24 cellular contexts compared by ENCODE assay signal in genomic region chr7:35875292-35875691, GRCh38.
A peak's percentile ranks its signal among the peaks of the same experiment; 100 is the strongest.
DNase-seq lines count a peak whose midpoint lies in the region; FAIRE-seq and TF ChIP-seq lines count a peak whose summit lies in the region.
"Had no signal": no experiment of that assay in that cellular context is flagged by ENCODE, and none has a peak within 500 bp of the region (broad histone marks: within the 10 kb centered on the region; RNA-seq: fewer than 3 reads in every experiment).

No MANE protein-coding gene starts in this region.

- peaks cover 56% of the 10 kb centered on the region for H3K36me3 Mint-ChIP-seq in activated T-cell treated with anti-CD3 and anti-CD28 coated beads, Interleukin-2, amount 50 U/mL, for 24 hours (ENCODE audit: low read depth)

- H3K27me3 Mint-ChIP-seq in activated T-cell treated with anti-CD3 and anti-CD28 coated beads, Interleukin-2, amount 50 U/mL, for 24 hours = no peaks in the 10 kb centered on the region
- H3K27me3 Mint-ChIP-seq: activated CD4-positive, alpha-beta memory T cell treated with anti-CD3 and anti-CD28 coated beads for 36 hours had no signal

- H3K9me3 ChIP-seq in left ventricle myocardium inferior (replicated peaks) (no peaks in the 10 kb centered on the region), right atrium auricular region (no peaks in the 10 kb centered on the region), tibial artery (no peaks in the 10 kb centered on the region)
- H3K9me3 ChIP-seq: BLaER1 treated with 17β-estradiol and CSF1 and Interleukin-3, amounts not matched to agents 10 nM and 100 nM; lower lobe of right lung; SJCRH30; vagina had no signal

- H3K27ac ChIP-seq in left ventricle myocardium inferior (replicated peaks) (peak overlapping the region; percentile 43), right atrium auricular region (no peak overlapping the region), tibial artery (peak overlapping the region; percentile 26 to 47)
- H3K27ac ChIP-seq: BLaER1 treated with 17β-estradiol and CSF1 and Interleukin-3, amounts not matched to agents 10 nM and 100 nM; lower lobe of right lung; PC-9; SJCRH30; vagina had no signal

- TF ChIP-seq CTCF in left ventricle myocardium inferior (IDR thresholded peaks at IDR 0.05; ENCODE audit: borderline replicate concordance) (no peak), right atrium auricular region (IDR thresholded peaks at IDR 0.05) (no peak), bronchial epithelial cell (IDR thresholded peaks at IDR 0.05; ENCODE audit: insufficient read depth, low read length, severe bottlenecking) (no peak), tibial artery (IDR thresholded peaks at IDR 0.05) (no peak), GM10266 (IDR thresholded peaks at IDR 0.05; ENCODE audit: control insufficient read depth, insufficient read depth, low read depth, missing control alignments) (no peak)

- no peak overlapping the region for H3K4me3 Mint-ChIP-seq in activated T-cell treated with anti-CD3 and anti-CD28 coated beads, Interleukin-2, amount 50 U/mL, for 24 hours
- H3K4me3 Mint-ChIP-seq: activated CD4-positive, alpha-beta memory T cell treated with anti-CD3 and anti-CD28 coated beads for 36 hours had no signal

- no peak for DNase-seq in left ventricle myocardium inferior
- DNase-seq in right atrium auricular region (ENCODE audit: low spot score) = no peak
- DNase-seq in bronchial epithelial cell (ENCODE audit: low read depth) = peak; percentile 16
- DNase-seq in hepatic stellate cell (ENCODE audit: low spot score) = peak; percentile 13
- no peak for DNase-seq in tibial artery
- DNase-seq in GM10266 (ENCODE audit: extremely low spot score) = no peak
- DNase-seq in DMS114 treated with DMSO at 0.1 percent for 48 hours (lab: John Stamatoyannopoulos, UW; ENCODE audit: unreplicated experiment) = no peak
- DNase-seq in activated T-cell treated with anti-CD3 and anti-CD28 coated beads, Interleukin-2, amount 50 U/mL, for 24 hours = no peak
- DNase-seq: 8988T; activated CD4-positive, alpha-beta memory T cell treated with anti-CD3 and anti-CD28 coated beads for 36 hours; activated CD4-positive, CD25-positive, alpha-beta regulatory T cell; activated naive CD4-positive, alpha-beta T cell treated with Interleukin-2 at 50 U/mL for 16 hours; anterior cingulate cortex; Calu3; hypothalamus; islet precursor cell; lower lobe of right lung; NCI-H1694 treated with DMSO at 0.1 percent for 48 hours; NCI-H774; PC-9; SJCRH30 had no signal

- H3K27me3 ChIP-seq in left ventricle myocardium inferior (ENCODE audit: low read depth) (no peaks in the 10 kb centered on the region), right atrium auricular region (no peaks in the 10 kb centered on the region), bronchial epithelial cell (ENCODE audit: control insufficient read depth, insufficient read depth, low read length) (no peaks in the 10 kb centered on the region), tibial artery (no peaks in the 10 kb centered on the region)
- H3K27me3 ChIP-seq: BLaER1 treated with 17β-estradiol and CSF1 and Interleukin-3, amounts not matched to agents 10 nM and 100 nM; SJCRH30; vagina had no signal

- no peak overlapping the region for H3K4me3 ChIP-seq in left ventricle myocardium inferior
- H3K4me3 ChIP-seq in right atrium auricular region = no peak overlapping the region
- no peak overlapping the region for H3K4me3 ChIP-seq in bronchial epithelial cell (ENCODE audit: low read depth, low read length)
- H3K4me3 ChIP-seq in tibial artery = no peak overlapping the region
- H3K4me3 ChIP-seq: BLaER1 treated with 17β-estradiol and CSF1 and Interleukin-3, amounts not matched to agents 10 nM and 100 nM; K562; lower lobe of right lung; PC-9; SJCRH30; vagina had no signal

- intact Hi-C loops in left ventricle myocardium inferior (cut with micrococcal nuclease) = no loop called here
- intact Hi-C loops in tibial artery (cut with DNase I; ENCODE audit: low total_unique reads) = loop anchor here (10.0 kb wide), 1 partner anchor 70 kb away; the partner anchor contains the start of gene SEPTIN7

- H3K4me1 ChIP-seq in left ventricle myocardium inferior (peaks cover 60% of the 10 kb centered on the region), right atrium auricular region (peaks cover 0 to 16% of the 10 kb centered on the region in 2 donors), tibial artery (peaks cover 0 to 76% (median 23%) of the 10 kb centered on the region in 4 donors)
- H3K4me1 ChIP-seq: BLaER1 treated with 17β-estradiol and CSF1 and Interleukin-3, amounts not matched to agents 10 nM and 100 nM had no signal

- H3K9me3 Mint-ChIP-seq in activated T-cell treated with anti-CD3 and anti-CD28 coated beads, Interleukin-2, amount 50 U/mL, for 24 hours = no peaks in the 10 kb centered on the region
- H3K9me3 Mint-ChIP-seq: activated CD4-positive, alpha-beta memory T cell treated with anti-CD3 and anti-CD28 coated beads for 36 hours had no signal

- H3K36me3 ChIP-seq in left ventricle myocardium inferior = no peaks in the 10 kb centered on the region
- no peaks in the 10 kb centered on the region for H3K36me3 ChIP-seq in right atrium auricular region
- H3K36me3 ChIP-seq in bronchial epithelial cell (ENCODE audit: control insufficient read depth, insufficient read depth, low read length) = no peaks in the 10 kb centered on the region
- H3K36me3 ChIP-seq in tibial artery = no peaks in the 10 kb centered on the region
- H3K36me3 ChIP-seq: vagina had no signal

- no peak overlapping the region for H3K27ac Mint-ChIP-seq in activated T-cell treated with anti-CD3 and anti-CD28 coated beads, Interleukin-2, amount 50 U/mL, for 24 hours
- H3K27ac Mint-ChIP-seq: activated CD4-positive, alpha-beta memory T cell treated with anti-CD3 and anti-CD28 coated beads for 36 hours had no signal

- no peak for FAIRE-seq in bronchial epithelial cell (lab: Jason Lieb, UNC)
- FAIRE-seq: K562 had no signal

- H3K4me1 Mint-ChIP-seq in activated T-cell treated with anti-CD3 and anti-CD28 coated beads, Interleukin-2, amount 50 U/mL, for 24 hours (ENCODE audit: low read depth) = peaks cover 14% of the 10 kb centered on the region

Comparison
In these comparisons a context has a peak if more than half of its experiments do, and no peak if none do; other contexts are left out.
1. H3K27ac ChIP-seq: peak in left ventricle myocardium inferior (single experiment) and tibial artery (2 of 2); none in right atrium auricular region (0 of 2).
2. DNase-seq: peak in bronchial epithelial cell (single experiment) and hepatic stellate cell (single experiment); none in left ventricle myocardium inferior (single experiment), right atrium auricular region (single experiment), tibial artery (0 of 2), GM10266 (single experiment), DMS114 treated with DMSO at 0.1 percent for 48 hours (single experiment) and activated T-cell treated with anti-CD3 and anti-CD28 coated beads, Interleukin-2, amount 50 U/mL, for 24 hours (single experiment).